2 cellular contexts compared by ENCODE assay signal in the genomic region with DNA sequence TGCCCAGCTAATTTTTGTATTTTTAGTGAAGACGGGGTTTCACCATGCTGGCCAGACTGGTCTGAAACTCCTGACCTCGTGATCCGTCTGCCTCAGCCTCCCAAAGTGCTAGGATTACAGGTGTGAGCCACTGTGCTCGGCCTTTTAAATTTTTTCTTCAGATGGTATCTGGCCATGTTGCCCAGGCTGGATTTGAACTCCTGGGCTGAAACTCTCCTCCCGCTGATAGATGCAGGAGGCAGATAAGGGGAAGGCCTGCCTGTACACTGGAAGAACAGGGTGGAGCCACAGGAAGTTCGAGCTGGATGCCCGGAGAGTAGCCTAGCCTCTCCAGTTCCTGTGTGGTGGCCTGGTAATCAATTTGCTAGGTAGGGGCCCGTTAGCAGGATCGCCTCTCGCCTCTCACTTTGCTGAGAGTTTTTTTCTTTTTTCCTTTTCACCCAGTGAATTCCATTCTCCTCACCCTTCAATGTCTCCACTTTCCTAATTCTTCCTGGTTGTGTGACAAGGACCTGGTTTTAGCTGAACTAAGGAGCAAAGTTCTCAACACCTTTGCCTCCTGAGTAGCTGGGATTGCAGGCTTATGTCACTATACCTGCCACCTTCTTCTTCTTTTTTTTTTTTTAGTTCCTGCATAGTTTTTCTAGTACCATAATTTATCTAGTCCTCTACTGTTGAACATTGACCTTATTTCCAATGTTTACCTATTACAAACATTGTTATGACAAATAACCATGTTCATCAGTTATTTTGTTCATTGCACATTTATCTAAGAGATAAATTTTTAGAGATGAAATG.
TF ChIP-seq lines count a peak whose summit lies in the region.

No MANE protein-coding gene starts in this region.

TF ChIP-seq in IMR-90, 13 proteins besides CTCF, POLR2A, EP300 and RAD21 (continued from another document):
- TF ChIP-seq RFX5 (IDR thresholded peaks at IDR 0.05; ENCODE audit: low read depth, low read length) (no peak), SMC3 (IDR thresholded peaks at IDR 0.05; ENCODE audit: low read depth, low read length) (no peak), FOS (IDR thresholded peaks at IDR 0.05; ENCODE audit: low read depth, low read length) (no peak), NFE2L2 (IDR thresholded peaks at IDR 0.05; ENCODE audit: low read depth, low read length) (no peak), MAZ (IDR thresholded peaks at IDR 0.05; ENCODE audit: borderline replicate concordance, low read depth, low read length) (no peak), RCOR1 (IDR thresholded peaks at IDR 0.05; ENCODE audit: insufficient replicate concordance, low read length) (no peak), MXI1 (IDR thresholded peaks at IDR 0.05; ENCODE audit: borderline replicate concordance, low read depth, low read length) (no peak), BHLHE40 (IDR thresholded peaks at IDR 0.05; ENCODE audit: low read depth, low read length) (no peak), MAFK (IDR thresholded peaks at IDR 0.05; ENCODE audit: low read depth, low read length) (no peak)
- TF ChIP-seq, protein P1, sequence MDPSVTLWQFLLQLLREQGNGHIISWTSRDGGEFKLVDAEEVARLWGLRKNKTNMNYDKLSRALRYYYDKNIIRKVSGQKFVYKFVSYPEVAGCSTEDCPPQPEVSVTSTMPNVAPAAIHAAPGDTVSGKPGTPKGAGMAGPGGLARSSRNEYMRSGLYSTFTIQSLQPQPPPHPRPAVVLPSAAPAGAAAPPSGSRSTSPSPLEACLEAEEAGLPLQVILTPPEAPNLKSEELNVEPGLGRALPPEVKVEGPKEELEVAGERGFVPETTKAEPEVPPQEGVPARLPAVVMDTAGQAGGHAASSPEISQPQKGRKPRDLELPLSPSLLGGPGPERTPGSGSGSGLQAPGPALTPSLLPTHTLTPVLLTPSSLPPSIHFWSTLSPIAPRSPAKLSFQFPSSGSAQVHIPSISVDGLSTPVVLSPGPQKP (IDR thresholded peaks at IDR 0.05; ENCODE audit: borderline replicate concordance, low read depth, low read length): no peak

TF ChIP-seq in liver, 16 proteins besides CTCF, POLR2A, EP300 and RAD21:
- TF ChIP-seq, protein P2, sequence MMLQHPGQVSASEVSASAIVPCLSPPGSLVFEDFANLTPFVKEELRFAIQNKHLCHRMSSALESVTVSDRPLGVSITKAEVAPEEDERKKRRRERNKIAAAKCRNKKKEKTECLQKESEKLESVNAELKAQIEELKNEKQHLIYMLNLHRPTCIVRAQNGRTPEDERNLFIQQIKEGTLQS (IDR thresholded peaks at IDR 0.05): no peak
- TF ChIP-seq HNF4A (conservative IDR thresholded peaks at IDR 0.05) (peak in 1 of 2 donors; percentile 39), SP1 (IDR thresholded peaks at IDR 0.05) (peak; percentile 39)
